ENCODE assay signal across 1 cellular context in genomic region chr7:17928055-17928454, GRCh38.
TF ChIP-seq lines count a peak whose summit lies in the region.

No MANE protein-coding gene starts in this region.

TF ChIP-seq in HEK293, 187 proteins besides CTCF, POLR2A, EP300 and RAD21:
- TF ChIP-seq PRDM6 (tag by site-specific recombination; IDR thresholded peaks at IDR 0.05) (no peak), ZNF121 (tag by site-specific recombination; IDR thresholded peaks at IDR 0.05) (0 out of 2 replicates have a peak, but pooled peaks have one; percentile 45)
